Comparison of ENCODE assay signal across 9 cellular contexts in the genomic region with DNA sequence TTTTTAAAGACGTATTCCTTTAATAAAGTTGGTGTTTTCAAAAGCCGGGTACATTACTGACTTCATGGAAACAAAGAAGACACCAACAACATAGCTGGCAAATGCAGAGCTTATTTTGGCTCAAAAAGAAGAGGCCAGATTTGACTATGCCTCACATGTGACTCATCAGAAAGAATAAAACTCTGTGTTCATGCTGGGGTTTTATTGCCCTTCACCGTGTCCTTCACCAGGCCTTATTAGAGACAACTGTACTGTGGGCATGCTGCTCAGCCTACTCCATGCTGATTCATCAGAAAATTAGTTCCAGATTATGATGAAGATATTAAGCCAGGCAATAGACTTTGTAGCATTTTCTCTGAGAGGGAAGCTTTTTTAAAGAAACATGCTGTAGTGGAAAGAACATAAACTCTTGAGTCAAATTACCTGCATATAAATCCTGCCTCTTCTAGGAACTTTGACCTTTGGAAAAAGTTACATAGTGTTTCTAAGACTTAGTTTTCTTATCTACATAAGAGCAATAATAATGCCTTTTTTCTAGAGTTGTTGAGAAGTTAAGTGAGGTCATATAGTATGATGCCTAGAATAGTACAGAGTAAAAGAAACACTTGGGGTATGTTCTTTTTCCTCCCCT.
DNase-seq lines count a peak whose midpoint lies in the region; ATAC-seq and TF ChIP-seq lines count a peak whose summit lies in the region.
"Had no signal": no experiment of that assay in that cellular context is flagged by ENCODE, and none has a peak within 500 bp of the region (broad histone marks: within the 10 kb centered on the region; RNA-seq: fewer than 3 reads in every experiment).

No MANE protein-coding gene starts in this region.

- H3K4me3 ChIP-seq in testis, result no peak overlapping the region

- DNase-seq in HS-5 (ENCODE audit: low read depth) (peak; percentile 76), astrocyte of the hippocampus (ENCODE audit: low read depth, low spot score) (peak; percentile 76), left cardiac atrium (no peak), testis (peak; percentile 28), NCI-H1417 treated with DMSO at 0.1 percent for 48 hours (lab: John Stamatoyannopoulos, UW) (no peak), hypothalamus (lab: John Stamatoyannopoulos, UW) (no peak)
- DNase-seq: NCI-H2171 had no signal

- H3K4me1 ChIP-seq in testis, result peaks cover 29% of the 10 kb centered on the region

- ATAC-seq in left cardiac atrium, result peak; percentile 73 to 95
- ATAC-seq in GM21825 (IDR thresholded peaks at IDR 0.05; ENCODE audit: unreplicated experiment), result no peak
- ATAC-seq: activated naive CD4-positive, alpha-beta T cell treated with anti-CD3 and anti-CD28 coated beads, Interleukin-2, amount 50 U/mL, for 72 hours had no signal

- no peak for TF ChIP-seq CTCF in testis (IDR thresholded peaks at IDR 0.05)

- H3K36me3 ChIP-seq in testis (ENCODE audit: low read depth, missing control alignments), result no peaks in the 10 kb centered on the region

- intact Hi-C loops in left cardiac atrium (cut with DNase I), result no loop called here
- intact Hi-C loops in testis (cut with DNase I; ENCODE audit: low total_unique reads), result no loop called here

- peak overlapping the region; percentile 2 to 68 for H3K27ac ChIP-seq in testis

- TF ChIP-seq POLR2A in testis (IDR thresholded peaks at IDR 0.05), result no peak

- WGBS in testis, 2 donors, result 27 to 35% methylated on average over 3 of the region's 3 CpGs

- H3K9me3 ChIP-seq in testis, result no peaks in the 10 kb centered on the region

- H3K27me3 ChIP-seq in testis, result no peaks in the 10 kb centered on the region

Comparison
In these comparisons a context has a peak if more than half of its experiments do, and no peak if none do; other contexts are left out.
1. DNase-seq: peak in HS-5 (single experiment), astrocyte of the hippocampus (single experiment) and testis (single experiment); none in left cardiac atrium (single experiment), NCI-H1417 treated with DMSO at 0.1 percent for 48 hours (single experiment) and hypothalamus (0 of 51).